In the genomic region with DNA sequence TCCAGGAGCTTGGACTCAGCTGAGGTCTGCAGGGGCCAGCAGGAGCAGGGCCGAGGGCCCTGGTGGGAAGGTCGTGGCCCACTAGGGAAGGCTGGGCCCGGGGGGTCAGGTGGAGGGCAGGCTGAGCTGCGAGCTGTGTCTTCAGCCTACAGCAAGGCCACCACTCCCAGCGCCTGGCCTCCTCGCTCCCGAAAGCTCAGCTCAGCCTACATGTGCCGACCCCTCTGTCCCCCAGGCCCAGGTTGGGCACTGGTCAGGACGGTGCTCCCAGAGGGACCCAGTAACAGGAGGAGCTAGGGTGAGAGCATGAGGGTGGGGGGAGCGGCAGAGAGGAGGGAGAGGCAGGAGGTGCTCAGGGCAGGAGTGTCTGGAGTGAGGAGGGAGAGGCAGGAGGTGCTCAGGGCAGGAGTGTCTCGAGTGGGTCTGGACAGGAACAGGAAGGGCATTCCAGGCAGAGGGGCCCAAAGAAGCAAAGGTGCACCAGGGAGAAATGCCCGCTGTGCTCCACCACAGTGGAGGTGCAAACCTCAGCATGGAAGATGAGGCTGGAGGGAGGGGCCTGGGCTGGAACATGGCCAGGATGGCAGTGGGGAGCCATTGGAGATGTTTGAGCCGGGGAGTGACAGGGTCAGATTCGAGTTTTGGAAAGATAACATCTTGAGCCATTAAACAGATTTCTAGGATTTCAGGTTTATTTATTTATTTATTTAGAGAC, we compare ENCODE assay signal across 8 cellular contexts. TPM values are rescaled to one million over a fixed set of nuclear protein-coding genes. Genes with fewer than 3 reads are reported as not detected.
A peak's percentile ranks its signal among the peaks of the same experiment; 100 is the strongest.
DNase-seq lines count a peak whose midpoint lies in the region; ATAC-seq and TF ChIP-seq lines count a peak whose summit lies in the region.

No MANE protein-coding gene starts in this region.

- H3K36me3 Mint-ChIP-seq in activated CD8-positive, alpha-beta T cell treated with anti-CD3 and anti-CD28 coated beads for 36 hours (ENCODE audit: low read depth), result no peaks in the 10 kb centered on the region

- H3K4me1 ChIP-seq in hepatocyte (ENCODE audit: insufficient read depth) (peaks cover 33% of the 10 kb centered on the region), spleen (peaks cover 17 to 52% (median 43%) of the 10 kb centered on the region in 6 donors)

- TF ChIP-seq CTCF in activated CD8-positive, alpha-beta T cell treated with anti-CD3 and anti-CD28 coated beads for 36 hours (IDR thresholded peaks at IDR 0.05), result no peak
- TF ChIP-seq CTCF in hepatocyte (IDR thresholded peaks at IDR 0.05; ENCODE audit: poor library complexity), result no peak
- no peak for TF ChIP-seq CTCF in spleen (IDR thresholded peaks at IDR 0.05 in 8 of 11, conservative IDR thresholded peaks at IDR 0.05 in 3 of 11)

- 67% methylated on average over 14 of the region's 14 CpGs for whole genome bisulfite sequencing in hepatocyte (ENCODE audit: low lambda C conversion rate, missing lambda C conversion rate)
- WGBS in spleen, 5 donors, result 66 to 86% (median 69%) methylated on average over 10 to 14 of the region's 14 CpGs

- no peaks in the 10 kb centered on the region for H3K9me3 ChIP-seq in hepatocyte (ENCODE audit: low read depth)
- no peaks in the 10 kb centered on the region for H3K9me3 ChIP-seq in spleen

- no peaks in the 10 kb centered on the region for H3K9me2 ChIP-seq in hepatocyte (replicated peaks; ENCODE audit: insufficient read depth)

- peak overlapping the region; percentile 56 for H2AFZ ChIP-seq in hepatocyte

- CTCF ChIA-PET in activated CD8-positive, alpha-beta T cell treated with anti-CD3 and anti-CD28 coated beads for 36 hours (lab: Charles Lee), result interaction anchor here (1.1 to 1.8 kb wide), 3 partner anchors 13 to 75 kb away, joined by 4 to 8 read pairs (median 4); partner anchors contain the start of gene JAG2
- CTCF ChIA-PET in HEK293T (lab: Yijun Ruan, JAX), result interaction anchor here (0.7 kb wide), 1 partner anchor 9 kb away, joined by 3 read pairs; no protein-coding TSS in a partner anchor

- H3K27me3 ChIP-seq in H7 (ENCODE audit: control insufficient read depth, insufficient read depth, low read length) (peaks cover 15% of the 10 kb centered on the region), hepatocyte (no peaks in the 10 kb centered on the region), spleen (replicated peaks in 1 of 7) (peaks cover 0 to 27% (median 0%) of the 10 kb centered on the region in 7 donors)

- intact Hi-C loops in activated CD8-positive, alpha-beta T cell treated with anti-CD3 and anti-CD28 coated beads for 36 hours (cut with micrococcal nuclease), result loop anchor here (5.0 kb wide), 1 partner anchor 258 kb away; no protein-coding TSS in a partner anchor
- intact Hi-C loops in spleen (cut with DNase I; ENCODE audit: low total_unique reads), result no loop called here

- H3K4me3 Mint-ChIP-seq in activated CD8-positive, alpha-beta T cell treated with anti-CD3 and anti-CD28 coated beads for 36 hours, result peak overlapping the region; percentile 68

- no peak for ATAC-seq in activated CD8-positive, alpha-beta T cell treated with anti-CD3 and anti-CD28 coated beads for 36 hours

- H3K4me1 Mint-ChIP-seq in activated CD8-positive, alpha-beta T cell treated with anti-CD3 and anti-CD28 coated beads for 36 hours (ENCODE audit: low read depth), result peaks cover 11% of the 10 kb centered on the region

- TF ChIP-seq POLR2A in spleen (IDR thresholded peaks at IDR 0.05), result no peak

- DNase-seq in H7, result no peak
- DNase-seq in activated CD8-positive, alpha-beta T cell treated with anti-CD3 and anti-CD28 coated beads for 36 hours, result no peak
- no peak for DNase-seq in hepatocyte (ENCODE audit: low spot score)
- DNase-seq in spleen, result peak; percentile 82
- no peak for DNase-seq in islet precursor cell
- DNase-seq in HEK293T (ENCODE audit: extremely low spot score), result no peak
- no peak for DNase-seq in dedifferentiated amniotic fluid mesenchymal stem cell (ENCODE audit: extremely low spot score)
- no peak for DNase-seq in NCI-H526 treated with DMSO at 0.1 percent for 48 hours (lab: John Stamatoyannopoulos, UW)

- H4K20me1 ChIP-seq in hepatocyte (ENCODE audit: insufficient read depth, poor library complexity, severe bottlenecking), result peaks cover 5% of the 10 kb centered on the region

- H3K27ac ChIP-seq in hepatocyte, result peak overlapping the region; percentile 100
- peak overlapping the region; percentile 80 to 91 (median 86) for H3K27ac ChIP-seq in spleen

- peak overlapping the region; percentile 95 for H3K4me2 ChIP-seq in hepatocyte

- peak overlapping the region; percentile 49 for H3K27ac Mint-ChIP-seq in activated CD8-positive, alpha-beta T cell treated with anti-CD3 and anti-CD28 coated beads for 36 hours

- H3K79me2 ChIP-seq in hepatocyte, result peaks cover 2% of the 10 kb centered on the region

- H3K27me3 Mint-ChIP-seq in activated CD8-positive, alpha-beta T cell treated with anti-CD3 and anti-CD28 coated beads for 36 hours, result no peaks in the 10 kb centered on the region

- no peaks in the 10 kb centered on the region for H3K36me3 ChIP-seq in H7 (replicated peaks; ENCODE audit: control insufficient read depth, insufficient read depth, low read length)
- no peaks in the 10 kb centered on the region for H3K36me3 ChIP-seq in hepatocyte (replicated peaks; ENCODE audit: insufficient read depth, low read depth)
- no peaks in the 10 kb centered on the region for H3K36me3 ChIP-seq in spleen

- no peaks in the 10 kb centered on the region for H3K9me3 Mint-ChIP-seq in activated CD8-positive, alpha-beta T cell treated with anti-CD3 and anti-CD28 coated beads for 36 hours

- H3K4me3 ChIP-seq in H7 (ENCODE audit: insufficient read depth, low read depth, low read length), result peak overlapping the region; percentile 68
- no peak overlapping the region for H3K4me3 ChIP-seq in hepatocyte
- peak overlapping the region; percentile 49 to 86 (median 64) for H3K4me3 ChIP-seq in spleen

- POLR2A ChIA-PET in activated CD8-positive, alpha-beta T cell treated with anti-CD3 and anti-CD28 coated beads for 36 hours (lab: Charles Lee), result interaction anchor here (0.6 to 0.9 kb wide), 3 partner anchors 80 to 1435 kb away, joined by 3 read pairs; no protein-coding TSS in a partner anchor
- POLR2A ChIA-PET in HEK293T (lab: Yijun Ruan, JAX), result interaction anchor here (0.7 to 1.7 kb wide), 2 partner anchors 70 to 78 kb away, joined by 3 to 5 read pairs; no protein-coding TSS in a partner anchor

TF ChIP-seq in HEK293T, 16 proteins besides CTCF, POLR2A, EP300 and RAD21:
- no peak for TF ChIP-seq FOXK2 (IDR thresholded peaks at IDR 0.05)
- no peak for TF ChIP-seq LEF1 (IDR thresholded peaks at IDR 0.05; ENCODE audit: borderline replicate concordance)
- no peak for TF ChIP-seq TARDBP (IDR thresholded peaks at IDR 0.05)
- no peak for TF ChIP-seq FOXA1 (IDR thresholded peaks at IDR 0.05)
- TF ChIP-seq SP1 (IDR thresholded peaks at IDR 0.05), result no peak
- TF ChIP-seq ELF4 (IDR thresholded peaks at IDR 0.05), result no peak
- no peak for TF ChIP-seq SUZ12 (IDR thresholded peaks at IDR 0.05)
- TF ChIP-seq ARNT (IDR thresholded peaks at IDR 0.05), result no peak
- TF ChIP-seq L3MBTL2 (conservative IDR thresholded peaks at IDR 0.05), result no peak
- TF ChIP-seq HDGF (IDR thresholded peaks at IDR 0.05; ENCODE audit: borderline replicate concordance), result no peak

RNA-seq across cellular contexts. Expression of gene GPR132, which starts 29.1 kb away (rescaled TPM):
- total RNA-seq in H7 (2014; rRNA removed; shearing (Covaris generic)), result not detected in 2 replicates
- total RNA-seq in activated CD8-positive, alpha-beta T cell treated with anti-CD3 and anti-CD28 coated beads for 36 hours, result 10 to 100 TPM; 15.1 to 16.4 TPM
- total RNA-seq in hepatocyte (0.24 and 0.83 TPM in 2 replicates), spleen (10 to 100 TPM; 17.5 to 33.7 (median 23.1) TPM)
- polyA plus RNA-seq in hepatocyte (0.23 and 0.41 TPM in 2 replicates), spleen (1 to 10 TPM; 5.0 to 9.0 (median 5.8) TPM)
